ENCODE assay signal across 1 cellular context in the genomic region with DNA sequence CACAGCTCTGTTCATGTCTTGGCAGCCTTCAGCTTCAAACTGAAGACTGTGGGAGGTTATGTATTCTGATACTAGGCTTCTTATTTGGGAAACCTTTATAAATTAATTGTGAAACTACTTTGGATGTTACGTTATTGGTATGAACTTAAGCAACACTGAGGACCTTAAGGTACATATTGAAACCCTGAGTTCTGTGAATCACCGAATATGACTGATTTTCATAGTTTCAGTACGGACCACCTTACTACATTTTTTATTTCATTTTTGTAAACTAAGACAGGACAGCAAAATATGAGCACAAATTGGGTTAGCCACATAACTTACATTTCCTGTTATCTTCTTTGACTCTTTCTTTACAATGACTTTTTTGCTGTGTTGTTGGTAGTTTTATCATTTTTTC.
A peak's percentile ranks its signal among the peaks of the same experiment; 100 is the strongest.
TF ChIP-seq lines count a peak whose summit lies in the region.

No MANE protein-coding gene starts in this region.

TF ChIP-seq in GM12878, 131 proteins besides CTCF, POLR2A, EP300 and RAD21 (continued from another document):
- TF ChIP-seq, protein P1, sequence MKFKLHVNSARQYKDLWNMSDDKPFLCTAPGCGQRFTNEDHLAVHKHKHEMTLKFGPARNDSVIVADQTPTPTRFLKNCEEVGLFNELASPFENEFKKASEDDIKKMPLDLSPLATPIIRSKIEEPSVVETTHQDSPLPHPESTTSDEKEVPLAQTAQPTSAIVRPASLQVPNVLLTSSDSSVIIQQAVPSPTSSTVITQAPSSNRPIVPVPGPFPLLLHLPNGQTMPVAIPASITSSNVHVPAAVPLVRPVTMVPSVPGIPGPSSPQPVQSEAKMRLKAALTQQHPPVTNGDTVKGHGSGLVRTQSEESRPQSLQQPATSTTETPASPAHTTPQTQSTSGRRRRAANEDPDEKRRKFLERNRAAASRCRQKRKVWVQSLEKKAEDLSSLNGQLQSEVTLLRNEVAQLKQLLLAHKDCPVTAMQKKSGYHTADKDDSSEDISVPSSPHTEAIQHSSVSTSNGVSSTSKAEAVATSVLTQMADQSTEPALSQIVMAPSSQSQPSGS (IDR thresholded peaks at IDR 0.05; ENCODE audit: low read length) = 0 out of 2 replicates have a peak, but pooled peaks have one; percentile 39
- no peak for TF ChIP-seq RFX5 (IDR thresholded peaks at IDR 0.05; ENCODE audit: low read depth, low read length)
- TF ChIP-seq RUNX3 (IDR thresholded peaks at IDR 0.05; ENCODE audit: low read length) = peak; percentile 74
- TF ChIP-seq PML (IDR thresholded peaks at IDR 0.05; ENCODE audit: low read length) = no peak
- TF ChIP-seq JUND (IDR thresholded peaks at IDR 0.05; ENCODE audit: low read depth, low read length) = no peak
- TF ChIP-seq HCFC1 (IDR thresholded peaks at IDR 0.05; ENCODE audit: low read length) = no peak
- TF ChIP-seq JUNB (IDR thresholded peaks at IDR 0.05) = peak; percentile 87
